ENCODE assay signal across 4 cellular contexts in genomic region chrX:73882260-73882659, GRCh38. TPM values are rescaled to one million over a fixed set of nuclear protein-coding genes. Genes with fewer than 3 reads are reported as not detected.
"Had no signal": no experiment of that assay in that cellular context is flagged by ENCODE, and none has a peak within 500 bp of the region (broad histone marks: within the 10 kb centered on the region; RNA-seq: fewer than 3 reads in every experiment).

No MANE protein-coding gene starts in this region.

RNA-seq across cellular contexts. Expression of gene XIST, which starts 29.7 kb away (rescaled TPM):
- total RNA-seq: GM23248, H4, H7, HFFc6 had no signal
